30 cellular contexts compared by ENCODE assay signal in the genomic region with DNA sequence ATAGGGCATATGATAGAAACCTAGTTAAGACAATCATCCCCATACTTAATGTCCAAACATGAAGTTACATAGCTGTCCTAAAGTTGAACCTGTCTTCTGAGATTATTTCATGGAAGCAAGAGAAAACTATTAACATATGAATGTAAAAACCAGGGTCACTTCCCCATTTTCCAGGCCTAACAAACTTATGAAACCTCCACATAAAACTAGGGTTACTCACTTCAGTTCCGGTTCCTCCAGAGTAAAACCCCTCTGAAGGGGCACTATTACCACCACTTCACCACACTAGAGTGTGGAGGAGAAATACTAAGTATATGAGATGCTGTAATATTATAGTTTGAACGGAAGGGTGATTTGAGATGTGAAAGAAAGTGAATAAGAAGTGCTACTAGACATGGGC. TPM values are rescaled to one million over a fixed set of nuclear protein-coding genes. Genes with fewer than 3 reads are reported as not detected.
"Had no signal": no experiment of that assay in that cellular context is flagged by ENCODE, and none has a peak within 500 bp of the region (broad histone marks: within the 10 kb centered on the region; RNA-seq: fewer than 3 reads in every experiment).

No MANE protein-coding gene starts in this region.

- DNase-seq: activated B cell treated with CpG ODN at 0.5 μM for 24 hours; activated CD8-positive, alpha-beta memory T cell treated with anti-CD3 and anti-CD28 coated beads, Interleukin-2, amount 10 ng/mL, durations not matched to agents 7 days and 5 days; activated CD8-positive, alpha-beta T cell treated with anti-CD3 and anti-CD28 coated beads, Interleukin-2, amount 10 ng/mL, durations not matched to agents 7 days and 5 days; activated naive CD8-positive, alpha-beta T cell treated with anti-CD3 and anti-CD28 coated beads, Interleukin-2, amount 50 U/mL, for 24 hours; activated T-cell treated with anti-CD3 and anti-CD28 coated beads, Interleukin-2, amount 50 U/mL, for 48 hours; amygdala; caudate nucleus; cortex of kidney; effector memory CD8-positive, alpha-beta T cell; islet precursor cell; left ventricle myocardium inferior; mesendoderm; natural killer cell; occipital lobe; psoas muscle; sigmoid colon; small intestine; stimulated activated CD4-positive, alpha-beta T cell treated with anti-CD3 and anti-CD28 coated beads, Interleukin-4, amount 100 ng/mL, for 24 hours; stomach; thyroid gland; upper lobe of right lung had no signal

- H3K9me3 ChIP-seq: gastroesophageal sphincter, psoas muscle, sigmoid colon, stomach, thyroid gland, upper lobe of right lung had no signal

- FAIRE-seq: endothelial cell of umbilical vein, small intestine had no signal

- ATAC-seq: activated CD8-positive, alpha-beta memory T cell treated with anti-CD3 and anti-CD28 coated beads, Interleukin-2, amount 10 ng/mL, durations not matched to agents 7 days and 5 days; activated CD8-positive, alpha-beta T cell treated with anti-CD3 and anti-CD28 coated beads, Interleukin-2, amount 10 ng/mL, durations not matched to agents 7 days and 5 days; activated naive CD8-positive, alpha-beta T cell treated with anti-CD3 and anti-CD28 coated beads, Interleukin-2, amount 50 U/mL, for 24 hours; effector memory CD8-positive, alpha-beta T cell; gastroesophageal sphincter; natural killer cell; psoas muscle; stimulated activated effector memory CD8-positive, alpha-beta T cell treated with anti-CD3 and anti-CD28 coated beads, Interleukin-12 subunit alpha, Interleukin-12 subunit beta, amount 100 ng/mL, for 72 hours; upper lobe of right lung had no signal

- H3K9me3 Mint-ChIP-seq: activated naive CD4-positive, alpha-beta T cell treated with anti-CD3 and anti-CD28 coated beads, Interleukin-2, amount 50 U/mL, for 24 hours; activated T-helper 2 cell treated with anti-CD3 and anti-CD28 coated beads, Interferon-gamma antibody, Interleukin-2, Interleukin-4, amounts not matched to agents 10 μg/mL and 5 μg/mL and 100 μg/mL, durations not matched to agents 14 hours and 24 hours and 36 hours had no signal

- H3K4me2 ChIP-seq: hepatocyte, neural progenitor cell had no signal

- H3K4me3 ChIP-seq: gastroesophageal sphincter, hepatocyte, left ventricle myocardium inferior, lung, neural progenitor cell, psoas muscle, sigmoid colon, stomach, thyroid gland, upper lobe of right lung had no signal

- H3K27ac ChIP-seq: gastroesophageal sphincter, hepatocyte, left ventricle myocardium inferior, neural progenitor cell, parathyroid adenoma, psoas muscle, sigmoid colon, stomach, thyroid gland, upper lobe of right lung had no signal

- H3K9ac ChIP-seq: neural progenitor cell, parathyroid adenoma had no signal

- H3K27me3 ChIP-seq: gastroesophageal sphincter, hepatocyte, neural progenitor cell, sigmoid colon, stomach, thyroid gland, upper lobe of right lung had no signal

- H3K4me1 ChIP-seq: gastroesophageal sphincter, neural progenitor cell, parathyroid adenoma, sigmoid colon, stomach, thyroid gland, upper lobe of right lung had no signal

- H2AFZ ChIP-seq: hepatocyte, neural progenitor cell, parathyroid adenoma had no signal

- H3K36me3 ChIP-seq: gastroesophageal sphincter, left ventricle myocardium inferior, neural progenitor cell, sigmoid colon, stomach, thyroid gland, upper lobe of right lung had no signal

- H3K27ac Mint-ChIP-seq: activated B cell treated with CpG ODN at 0.5 μM for 24 hours; activated CD8-positive, alpha-beta memory T cell treated with anti-CD3 and anti-CD28 coated beads, Interleukin-2, amount 10 ng/mL, durations not matched to agents 7 days and 5 days; activated CD8-positive, alpha-beta T cell treated with anti-CD3 and anti-CD28 coated beads, Interleukin-2, amount 10 ng/mL, durations not matched to agents 7 days and 5 days; activated naive CD4-positive, alpha-beta T cell treated with anti-CD3 and anti-CD28 coated beads, Interleukin-2, amount 50 U/mL, for 24 hours; activated naive CD8-positive, alpha-beta T cell treated with anti-CD3 and anti-CD28 coated beads, Interleukin-2, amount 50 U/mL, for 24 hours; activated T-helper 2 cell treated with anti-CD3 and anti-CD28 coated beads, Interferon-gamma antibody, Interleukin-2, Interleukin-4, amounts not matched to agents 10 μg/mL and 5 μg/mL and 100 μg/mL, durations not matched to agents 14 hours and 24 hours and 36 hours; effector memory CD8-positive, alpha-beta T cell; natural killer cell; neural progenitor cell; stimulated activated effector memory CD8-positive, alpha-beta T cell treated with anti-CD3 and anti-CD28 coated beads, Interleukin-12 subunit alpha, Interleukin-12 subunit beta, amount 100 ng/mL, for 72 hours had no signal

- H3K36me3 Mint-ChIP-seq: activated CD8-positive, alpha-beta memory T cell treated with anti-CD3 and anti-CD28 coated beads, Interleukin-2, amount 10 ng/mL, durations not matched to agents 7 days and 5 days; natural killer cell; stimulated activated effector memory CD8-positive, alpha-beta T cell treated with anti-CD3 and anti-CD28 coated beads, Interleukin-12 subunit alpha, Interleukin-12 subunit beta, amount 100 ng/mL, for 72 hours had no signal

- H3K4me1 Mint-ChIP-seq: activated B cell treated with CpG ODN at 0.5 μM for 24 hours; activated CD8-positive, alpha-beta memory T cell treated with anti-CD3 and anti-CD28 coated beads, Interleukin-2, amount 10 ng/mL, durations not matched to agents 7 days and 5 days; activated naive CD4-positive, alpha-beta T cell treated with anti-CD3 and anti-CD28 coated beads, Interleukin-2, amount 50 U/mL, for 24 hours; activated naive CD8-positive, alpha-beta T cell treated with anti-CD3 and anti-CD28 coated beads, Interleukin-2, amount 50 U/mL, for 24 hours; natural killer cell; stimulated activated effector memory CD8-positive, alpha-beta T cell treated with anti-CD3 and anti-CD28 coated beads, Interleukin-12 subunit alpha, Interleukin-12 subunit beta, amount 100 ng/mL, for 72 hours had no signal

- H3K4me3 Mint-ChIP-seq: activated B cell treated with CpG ODN at 0.5 μM for 24 hours; activated CD8-positive, alpha-beta memory T cell treated with anti-CD3 and anti-CD28 coated beads, Interleukin-2, amount 10 ng/mL, durations not matched to agents 7 days and 5 days; activated CD8-positive, alpha-beta T cell treated with anti-CD3 and anti-CD28 coated beads, Interleukin-2, amount 10 ng/mL, durations not matched to agents 7 days and 5 days; activated naive CD4-positive, alpha-beta T cell treated with anti-CD3 and anti-CD28 coated beads, Interleukin-2, amount 50 U/mL, for 24 hours; activated naive CD8-positive, alpha-beta T cell treated with anti-CD3 and anti-CD28 coated beads, Interleukin-2, amount 50 U/mL, for 24 hours; effector memory CD8-positive, alpha-beta T cell; natural killer cell; neural progenitor cell; stimulated activated effector memory CD8-positive, alpha-beta T cell treated with anti-CD3 and anti-CD28 coated beads, Interleukin-12 subunit alpha, Interleukin-12 subunit beta, amount 100 ng/mL, for 72 hours had no signal

- H3K79me2 ChIP-seq: hepatocyte had no signal

- H3K27me3 Mint-ChIP-seq: activated B cell treated with CpG ODN at 0.5 μM for 24 hours; activated CD8-positive, alpha-beta memory T cell treated with anti-CD3 and anti-CD28 coated beads, Interleukin-2, amount 10 ng/mL, durations not matched to agents 7 days and 5 days; activated naive CD4-positive, alpha-beta T cell treated with anti-CD3 and anti-CD28 coated beads, Interleukin-2, amount 50 U/mL, for 24 hours; activated naive CD8-positive, alpha-beta T cell treated with anti-CD3 and anti-CD28 coated beads, Interleukin-2, amount 50 U/mL, for 24 hours; effector memory CD8-positive, alpha-beta T cell had no signal

RNA-seq across cellular contexts. Expression of gene PRKN, which starts 14.9 kb away (rescaled TPM):
- total RNA-seq: activated CD8-positive, alpha-beta memory T cell treated with anti-CD3 and anti-CD28 coated beads, Interleukin-2, amount 10 ng/mL, durations not matched to agents 7 days and 5 days; activated T-helper 2 cell treated with anti-CD3 and anti-CD28 coated beads, Interferon-gamma antibody, Interleukin-2, Interleukin-4, amounts not matched to agents 10 μg/mL and 5 μg/mL and 100 μg/mL, durations not matched to agents 14 hours and 24 hours and 36 hours; endothelial cell of umbilical vein had no signal

RNA-seq across cellular contexts. Expression of gene PACRG, which starts 15.1 kb away (rescaled TPM):
- total RNA-seq: activated B cell treated with CpG ODN at 0.5 μM for 24 hours; activated CD8-positive, alpha-beta memory T cell treated with anti-CD3 and anti-CD28 coated beads, Interleukin-2, amount 10 ng/mL, durations not matched to agents 7 days and 5 days; activated T-helper 2 cell treated with anti-CD3 and anti-CD28 coated beads, Interferon-gamma antibody, Interleukin-2, Interleukin-4, amounts not matched to agents 10 μg/mL and 5 μg/mL and 100 μg/mL, durations not matched to agents 14 hours and 24 hours and 36 hours; endothelial cell of umbilical vein had no signal
